8 cellular contexts compared by ENCODE assay signal in the genomic region with DNA sequence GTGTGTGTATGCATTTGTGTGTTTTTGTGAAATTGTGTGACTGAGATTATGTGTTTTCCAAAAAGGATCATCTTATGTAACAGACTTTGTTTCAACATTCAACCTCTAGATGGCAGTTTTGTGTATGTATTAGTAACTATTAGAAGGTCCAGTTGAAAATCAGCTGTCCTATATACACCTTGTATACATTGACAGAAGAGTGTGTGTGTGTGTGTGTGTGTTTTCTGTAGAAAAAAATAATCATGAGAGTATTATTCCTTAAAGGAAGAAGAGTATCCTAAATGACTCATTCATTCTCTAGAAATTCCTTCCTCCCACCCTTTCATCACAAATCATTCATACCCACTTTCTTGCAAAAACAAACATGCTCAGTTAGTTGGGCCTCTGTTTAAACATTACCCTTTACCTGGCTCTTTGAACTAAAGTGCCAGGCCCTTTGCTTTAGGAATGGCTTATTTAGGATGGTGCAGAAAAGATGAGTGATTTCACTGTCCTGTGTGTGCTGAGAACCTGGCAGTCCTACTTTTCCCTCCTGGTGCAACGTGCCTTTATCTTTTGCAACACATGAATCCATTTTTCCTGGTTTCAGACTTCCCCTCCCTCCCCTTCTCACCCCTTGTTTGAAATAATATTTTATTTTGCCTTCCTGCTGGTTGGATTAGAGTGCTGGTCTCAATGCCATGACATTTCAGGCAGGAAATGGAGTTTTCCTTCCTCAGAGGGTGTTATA.
DNase-seq lines count a peak whose midpoint lies in the region; ATAC-seq and TF ChIP-seq lines count a peak whose summit lies in the region.

No MANE protein-coding gene starts in this region.

- no peak overlapping the region for H2AFZ ChIP-seq in KMS-11 (ENCODE audit: low read depth)

- H3K27ac Mint-ChIP-seq in activated CD4-positive, alpha-beta memory T cell treated with anti-CD3 and anti-CD28 coated beads for 36 hours, result no peak overlapping the region
- H3K27ac Mint-ChIP-seq in activated T-helper 1 cell treated with anti-CD3 and anti-CD28 coated beads, Interleukin-12 subunit alpha, Interleukin-12 subunit beta, Interleukin-2, Interleukin-4 antibody, amounts not matched to agents 30 ng/mL and 10 ng/mL and 1 ng/mL, durations not matched to agents 14 hours and 24 hours and 36 hours, result no peak overlapping the region

- no peak overlapping the region for H3K4me2 ChIP-seq in KMS-11

- H3K4me3 ChIP-seq in KMS-11 (IDR thresholded peaks at IDR 0.05; ENCODE audit: insufficient read depth, low read depth, low read length), result no peak overlapping the region
- no peak overlapping the region for H3K4me3 ChIP-seq in fibroblast of villous mesenchyme (ENCODE audit: low read depth, low read length)

- no peaks in the 10 kb centered on the region for H3K27me3 Mint-ChIP-seq in activated CD4-positive, alpha-beta memory T cell treated with anti-CD3 and anti-CD28 coated beads for 36 hours
- no peaks in the 10 kb centered on the region for H3K27me3 Mint-ChIP-seq in activated T-helper 1 cell treated with anti-CD3 and anti-CD28 coated beads, Interleukin-12 subunit alpha, Interleukin-12 subunit beta, Interleukin-2, Interleukin-4 antibody, amounts not matched to agents 30 ng/mL and 10 ng/mL and 1 ng/mL, durations not matched to agents 14 hours and 24 hours and 36 hours (ENCODE audit: insufficient read depth)

- H3K36me3 ChIP-seq in KMS-11 (ENCODE audit: insufficient read depth), result no peaks in the 10 kb centered on the region

- CTCF ChIA-PET in activated CD4-positive, alpha-beta memory T cell treated with anti-CD3 and anti-CD28 coated beads for 36 hours (lab: Charles Lee), result interaction anchor here (0.7 to 2.2 kb wide), 7 partner anchors 18 to 903 kb away, joined by 3 to 9 read pairs (median 4); no protein-coding TSS in a partner anchor

- no peaks in the 10 kb centered on the region for H3K9me3 Mint-ChIP-seq in activated CD4-positive, alpha-beta memory T cell treated with anti-CD3 and anti-CD28 coated beads for 36 hours
- H3K9me3 Mint-ChIP-seq in activated T-helper 1 cell treated with anti-CD3 and anti-CD28 coated beads, Interleukin-12 subunit alpha, Interleukin-12 subunit beta, Interleukin-2, Interleukin-4 antibody, amounts not matched to agents 30 ng/mL and 10 ng/mL and 1 ng/mL, durations not matched to agents 14 hours and 24 hours and 36 hours, result no peaks in the 10 kb centered on the region

- no peak overlapping the region for H3K27ac ChIP-seq in KMS-11

- intact Hi-C loops in activated CD4-positive, alpha-beta memory T cell treated with anti-CD3 and anti-CD28 coated beads for 36 hours (cut with micrococcal nuclease), result loop anchor here (1.0 to 10.0 kb wide), 4 partner anchors 87 to 1046 kb away; partner anchors contain the start of gene NR3C1
- intact Hi-C loops in activated T-helper 1 cell treated with anti-CD3 and anti-CD28 coated beads, Interleukin-12 subunit alpha, Interleukin-12 subunit beta, Interleukin-2, Interleukin-4 antibody, amounts not matched to agents 30 ng/mL and 10 ng/mL and 1 ng/mL, durations not matched to agents 14 hours and 24 hours and 36 hours (cut with micrococcal nuclease), result loop anchor here (2.0 to 5.0 kb wide), 4 partner anchors 42 to 1270 kb away; partner anchors contain the start of gene NR3C1

- H3K4me1 Mint-ChIP-seq in activated CD4-positive, alpha-beta memory T cell treated with anti-CD3 and anti-CD28 coated beads for 36 hours (ENCODE audit: low read depth), result peaks cover 28% of the 10 kb centered on the region
- H3K4me1 Mint-ChIP-seq in activated T-helper 1 cell treated with anti-CD3 and anti-CD28 coated beads, Interleukin-12 subunit alpha, Interleukin-12 subunit beta, Interleukin-2, Interleukin-4 antibody, amounts not matched to agents 30 ng/mL and 10 ng/mL and 1 ng/mL, durations not matched to agents 14 hours and 24 hours and 36 hours (ENCODE audit: low read depth), result peaks cover 49% of the 10 kb centered on the region

- H3K4me1 ChIP-seq in KMS-11 (ENCODE audit: low read depth, poor library complexity, severe bottlenecking), result no peaks in the 10 kb centered on the region

- no peak overlapping the region for H3K4me3 Mint-ChIP-seq in activated CD4-positive, alpha-beta memory T cell treated with anti-CD3 and anti-CD28 coated beads for 36 hours
- no peak overlapping the region for H3K4me3 Mint-ChIP-seq in activated T-helper 1 cell treated with anti-CD3 and anti-CD28 coated beads, Interleukin-12 subunit alpha, Interleukin-12 subunit beta, Interleukin-2, Interleukin-4 antibody, amounts not matched to agents 30 ng/mL and 10 ng/mL and 1 ng/mL, durations not matched to agents 14 hours and 24 hours and 36 hours

- ATAC-seq in GM19438 (IDR thresholded peaks at IDR 0.05; ENCODE audit: low read depth, unreplicated experiment), result peak; percentile 55

- no peaks in the 10 kb centered on the region for H3K79me2 ChIP-seq in KMS-11 (ENCODE audit: insufficient read depth, low read depth)

- no peaks in the 10 kb centered on the region for H4K20me1 ChIP-seq in KMS-11 (ENCODE audit: insufficient read depth)

- H3K27me3 ChIP-seq in KMS-11 (ENCODE audit: insufficient read depth, low read depth), result no peaks in the 10 kb centered on the region

- H3K36me3 Mint-ChIP-seq in activated CD4-positive, alpha-beta memory T cell treated with anti-CD3 and anti-CD28 coated beads for 36 hours, result no peaks in the 10 kb centered on the region
- peaks cover 3% of the 10 kb centered on the region for H3K36me3 Mint-ChIP-seq in activated T-helper 1 cell treated with anti-CD3 and anti-CD28 coated beads, Interleukin-12 subunit alpha, Interleukin-12 subunit beta, Interleukin-2, Interleukin-4 antibody, amounts not matched to agents 30 ng/mL and 10 ng/mL and 1 ng/mL, durations not matched to agents 14 hours and 24 hours and 36 hours (ENCODE audit: low read depth)

- H3K9ac ChIP-seq in KMS-11, result no peak overlapping the region

- TF ChIP-seq CTCF in KMS-11 (conservative IDR thresholded peaks at IDR 0.05; ENCODE audit: low read depth, low read length) (peak; percentile 71), fibroblast of villous mesenchyme (IDR thresholded peaks at IDR 0.05; ENCODE audit: insufficient read depth, low read depth, low read length) (peak; percentile 44)

- DNase-seq in CMK (ENCODE audit: low read depth) (peak; percentile 18), SK-N-DZ (ENCODE audit: low spot score) (peak; percentile 40), fibroblast of villous mesenchyme (ENCODE audit: low read depth) (peak; percentile 62), putamen (ENCODE audit: low spot score) (peak; percentile 43)
- DNase-seq in activated CD4-positive, alpha-beta memory T cell treated with anti-CD3 and anti-CD28 coated beads for 36 hours, result no peak
- no peak for DNase-seq in activated T-helper 1 cell treated with anti-CD3 and anti-CD28 coated beads, Interleukin-12 subunit alpha, Interleukin-12 subunit beta, Interleukin-2, Interleukin-4 antibody, amounts not matched to agents 30 ng/mL and 10 ng/mL and 1 ng/mL, durations not matched to agents 14 hours and 24 hours and 36 hours (ENCODE audit: low spot score)

- POLR2A ChIA-PET in activated CD4-positive, alpha-beta memory T cell treated with anti-CD3 and anti-CD28 coated beads for 36 hours (lab: Charles Lee), result no interaction called here

Comparison
In these comparisons a context has a peak if more than half of its experiments do, and no peak if none do; other contexts are left out.
1. DNase-seq: peak in CMK (single experiment), SK-N-DZ (single experiment), fibroblast of villous mesenchyme (single experiment) and putamen (single experiment); none in activated CD4-positive, alpha-beta memory T cell treated with anti-CD3 and anti-CD28 coated beads for 36 hours (single experiment) and activated T-helper 1 cell treated with anti-CD3 and anti-CD28 coated beads, Interleukin-12 subunit alpha, Interleukin-12 subunit beta, Interleukin-2, Interleukin-4 antibody, amounts not matched to agents 30 ng/mL and 10 ng/mL and 1 ng/mL, durations not matched to agents 14 hours and 24 hours and 36 hours (single experiment).